ENCODE assay signal across 8 cellular contexts in genomic region chr17:32519769-32520701, GRCh38. TPM values are rescaled to one million over a fixed set of nuclear protein-coding genes. Genes with fewer than 3 reads are reported as not detected.
DNase-seq lines count a peak whose midpoint lies in the region; TF ChIP-seq lines count a peak whose summit lies in the region.

No MANE protein-coding gene starts in this region.

- H3K4me3 ChIP-seq in fibroblast of mammary gland (ENCODE audit: control insufficient read depth, low read depth, low read length), result peak overlapping the region; percentile 38

- H3K36me3 Mint-ChIP-seq in osteocyte (ENCODE audit: unreplicated experiment), result no peaks in the 10 kb centered on the region

- TF ChIP-seq POLR2A in erythroblast (IDR thresholded peaks at IDR 0.05; ENCODE audit: low read length), result no peak

- no peaks in the 10 kb centered on the region for H3K27me3 Mint-ChIP-seq in osteocyte (ENCODE audit: unreplicated experiment)

- peak overlapping the region; percentile 23 for H3K27ac Mint-ChIP-seq in osteocyte (ENCODE audit: unreplicated experiment)

- peaks cover 13% of the 10 kb centered on the region for H3K4me1 Mint-ChIP-seq in osteocyte (ENCODE audit: unreplicated experiment)

- no peak for TF ChIP-seq CTCF in fibroblast of mammary gland (conservative IDR thresholded peaks at IDR 0.05; ENCODE audit: control insufficient read depth, insufficient read depth, low read depth, low read length)
- no peak for TF ChIP-seq CTCF in osteocyte (IDR thresholded peaks at IDR 0.05)

- DNase-seq in D341Med (ENCODE audit: low spot score) (peak; percentile 68), NCI-H1417 (lab: John Stamatoyannopoulos, UW) (peak in 2 of 3 experiments; percentile 78 to 90), fibroblast of mammary gland (ENCODE audit: low read depth) (peak; percentile 17), osteocyte (ENCODE audit: extremely low spot score, unreplicated experiment) (no peak), SW 1271 (lab: John Stamatoyannopoulos, UW) (no peak), erythroblast (lab: John Stamatoyannopoulos, UW) (no peak)
- DNase-seq in activated T-cell treated with anti-CD3 and anti-CD28 coated beads, Interleukin-2, amount 50 U/mL, for 1 hour, result peak; percentile 50
- DNase-seq in effector CD8-positive, alpha-beta T cell (lab: John Stamatoyannopoulos, UW), result no peak

- H3K9me3 Mint-ChIP-seq in osteocyte (ENCODE audit: unreplicated experiment), result no peaks in the 10 kb centered on the region

- H3K4me3 Mint-ChIP-seq in osteocyte (ENCODE audit: unreplicated experiment), result peak overlapping the region; percentile 76

RNA-seq across cellular contexts. Expression of gene CDK5R1, which starts 33.2 kb away (rescaled TPM):
- 1.4 and 1.8 TPM in 2 replicates for total RNA-seq in osteocyte

Comparison
In these comparisons a context has a peak if more than half of its experiments do, and no peak if none do; other contexts are left out.
1. DNase-seq: peak in D341Med (single experiment), NCI-H1417 (2 of 3), activated T-cell treated with anti-CD3 and anti-CD28 coated beads, Interleukin-2, amount 50 U/mL, for 1 hour (single experiment) and fibroblast of mammary gland (single experiment); none in osteocyte (single experiment), SW 1271 (0 of 2), erythroblast (0 of 2) and effector CD8-positive, alpha-beta T cell (single experiment).